ENCODE assay signal across 8 cellular contexts in genomic region chr7:105581066-105581811, GRCh38. TPM values are rescaled to one million over a fixed set of nuclear protein-coding genes. Genes with fewer than 3 reads are reported as not detected.
DNase-seq lines count a peak whose midpoint lies in the region; ATAC-seq, FAIRE-seq and TF ChIP-seq lines count a peak whose summit lies in the region.

EFCAB10 (minus strand) TSS chr7:105581493; CDS start chr7:105581463, 30 bp downstream.

- H3K9me3 ChIP-seq in colonic mucosa: no peaks in the 10 kb centered on the region

- no peaks in the 10 kb centered on the region for H3K36me3 ChIP-seq in colonic mucosa

- peaks cover 3% of the 10 kb centered on the region for H3K4me1 ChIP-seq in colonic mucosa

- DNase-seq in D721Med (ENCODE audit: insufficient read length, low spot score) (peak; percentile 67), HuH-7.5 (ENCODE audit: low spot score) (peak; percentile 90), colonic mucosa (peak; percentile 64), kidney glomerular epithelial cell (lab: John Stamatoyannopoulos, UW) (peak; percentile 40), COLO829 (ENCODE audit: low spot score) (no peak)
- DNase-seq in stimulated activated CD4-positive, alpha-beta T cell treated with anti-CD3 and anti-CD28 coated beads, Interleukin-1b, Interleukin-23, amount 100 ng/mL, for 4 hours (ENCODE audit: low read depth in 2 of 2): peak; percentile 4 to 26

- ATAC-seq in GM21381 (IDR thresholded peaks at IDR 0.05; ENCODE audit: unreplicated experiment): peak; percentile 74

- no peak for FAIRE-seq in D721Med (lab: Jason Lieb, UNC)

- H3K27ac ChIP-seq in VCaP (peak within 1 kb of the TSS; percentile 43; the same call in 1 of the 2 replicates), colonic mucosa (no peak within 1 kb of the TSS)

- peak within 1 kb of the TSS; percentile 23 for H3K4me3 ChIP-seq in colonic mucosa

- no peak for TF ChIP-seq CTCF in D721Med (IDR thresholded peaks at IDR 0.05; ENCODE audit: insufficient read depth, missing control alignments)
- TF ChIP-seq CTCF in VCaP (conservative IDR thresholded peaks at IDR 0.05): no peak
- TF ChIP-seq CTCF in colonic mucosa (IDR thresholded peaks at IDR 0.05): no peak

- no peaks in the 10 kb centered on the region for H3K27me3 ChIP-seq in colonic mucosa

- no peak within 1 kb of the TSS for H3K9ac ChIP-seq in colonic mucosa (ENCODE audit: low read depth in 2 of 2, low read length in 2 of 2)

- intact Hi-C loops in colonic mucosa (cut with DNase I): no loop called here

RNA-seq across cellular contexts. Expression of gene EFCAB10, which starts in this region (rescaled TPM):
- total RNA-seq in colonic mucosa: not detected

Comparison
In these comparisons a context has a peak if more than half of its experiments do, and no peak if none do; other contexts are left out.
1. Peak in DNase-seq and H3K4me3 ChIP-seq in colonic mucosa; RNA of the gene not detected or under 1 TPM.